Comparison of ENCODE assay signal across 18 cellular contexts in the genomic region with DNA sequence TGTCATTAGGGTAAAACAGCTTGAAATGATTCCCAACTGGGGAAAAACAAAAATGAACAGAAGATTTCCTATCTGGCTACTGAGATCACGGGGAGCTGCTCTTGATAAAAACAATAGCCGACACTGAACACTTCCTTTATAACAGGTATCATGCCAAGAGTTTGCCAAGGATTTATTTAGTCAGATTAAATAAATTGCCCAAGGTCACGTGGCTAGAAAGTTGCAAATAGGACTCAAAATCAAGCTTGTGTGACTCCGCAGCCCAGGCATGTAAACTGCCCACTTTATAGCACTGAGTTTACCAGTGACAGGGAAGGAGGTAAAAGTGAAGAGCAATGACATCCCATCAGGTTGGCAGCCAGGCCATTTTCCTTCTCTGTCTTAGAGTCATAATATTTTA.
DNase-seq lines count a peak whose midpoint lies in the region; ATAC-seq and TF ChIP-seq lines count a peak whose summit lies in the region.
"Had no signal": no experiment of that assay in that cellular context is flagged by ENCODE, and none has a peak within 500 bp of the region (broad histone marks: within the 10 kb centered on the region; RNA-seq: fewer than 3 reads in every experiment).

No MANE protein-coding gene starts in this region.

- ATAC-seq in body of pancreas = peak; percentile 38
- ATAC-seq in mucosa of descending colon = peak; percentile 18
- ATAC-seq in effector memory CD8-positive, alpha-beta T cell (replicated peaks) = no peak

- no peaks in the 10 kb centered on the region for H3K27me3 ChIP-seq in body of pancreas
- peaks cover 0 to 19% (median 0%) of the 10 kb centered on the region in 4 donors for H3K27me3 ChIP-seq in esophagus muscularis mucosa
- no peaks in the 10 kb centered on the region for H3K27me3 ChIP-seq in SK-N-SH (ENCODE audit: insufficient read depth)

- H3K36me3 ChIP-seq in body of pancreas (replicated peaks in 1 of 2; ENCODE audit: insufficient read depth in 1 of 2, low read depth in 2 of 2) = no peaks in the 10 kb centered on the region
- H3K36me3 ChIP-seq in esophagus muscularis mucosa = no peaks in the 10 kb centered on the region
- H3K36me3 ChIP-seq in mucosa of descending colon (ENCODE audit: low read depth) = no peaks in the 10 kb centered on the region
- no peaks in the 10 kb centered on the region for H3K36me3 ChIP-seq in SK-N-SH (replicated peaks in 1 of 2; ENCODE audit: control insufficient read depth in 1 of 2, insufficient read depth in 2 of 2, low read length in 1 of 2)
- H3K36me3 ChIP-seq: HAP-1 had no signal

- POLR2A ChIA-PET in SK-N-SH (lab: Yijun Ruan, JAX) = no interaction called here

- no peaks in the 10 kb centered on the region for H3K36me3 Mint-ChIP-seq in effector memory CD8-positive, alpha-beta T cell (ENCODE audit: insufficient read depth)

- H3K4me3 ChIP-seq in body of pancreas (no peak overlapping the region), esophagus muscularis mucosa (no peak overlapping the region), mucosa of descending colon (no peak overlapping the region), SK-N-SH (ENCODE audit: low read depth in 2 of 2, low read length in 1 of 2) (no peak overlapping the region)
- H3K4me3 ChIP-seq: HAP-1 had no signal

- 15 to 20% methylated on average over 4 of the region's 4 CpGs for WGBS in body of pancreas, 2 donors
- WGBS in esophagus muscularis mucosa = 66% methylated on average over 4 of the region's 4 CpGs
- 48% methylated on average over 4 of the region's 4 CpGs for WGBS in SK-N-SH (ENCODE audit: low lambda C conversion rate)

- H3K4me3 Mint-ChIP-seq in effector memory CD8-positive, alpha-beta T cell = no peak overlapping the region
- H3K4me3 Mint-ChIP-seq: CD4-positive, alpha-beta memory T cell; HFFc6 had no signal

- H2AFZ ChIP-seq in SK-N-SH (ENCODE audit: low read depth) = no peak overlapping the region

- TF ChIP-seq POLR2A in body of pancreas (IDR thresholded peaks at IDR 0.05) (no peak), esophagus muscularis mucosa (IDR thresholded peaks at IDR 0.05; ENCODE audit: low read depth) (no peak)

- no peaks in the 10 kb centered on the region for H4K20me1 ChIP-seq in SK-N-SH (ENCODE audit: insufficient read depth)

- no peak for TF ChIP-seq CTCF in body of pancreas (IDR thresholded peaks at IDR 0.05)
- TF ChIP-seq CTCF in esophagus muscularis mucosa (IDR thresholded peaks at IDR 0.05) = no peak
- no peak for TF ChIP-seq CTCF in mucosa of descending colon (IDR thresholded peaks at IDR 0.05)
- TF ChIP-seq CTCF in SK-N-SH (IDR thresholded peaks at IDR 0.05) = no peak

- H3K4me2 ChIP-seq in SK-N-SH = no peak overlapping the region

- H3K9me3 ChIP-seq in body of pancreas (no peaks in the 10 kb centered on the region), esophagus muscularis mucosa (peaks cover 0 to 10% (median 3%) of the 10 kb centered on the region in 4 donors), mucosa of descending colon (peaks cover 3% of the 10 kb centered on the region), SK-N-SH (0 out of 2 replicates have a peak, but pooled peaks cover 3% of the 10 kb centered on the region)
- H3K9me3 ChIP-seq: HAP-1 had no signal

- H3K9ac ChIP-seq in SK-N-SH = no peak overlapping the region

- peaks cover 0 to 1% of the 10 kb centered on the region in 2 donors for H3K4me1 Mint-ChIP-seq in effector memory CD8-positive, alpha-beta T cell (ENCODE audit: low read depth in 2 of 2)
- H3K4me1 Mint-ChIP-seq: CD4-positive, alpha-beta memory T cell had no signal

- TF ChIP-seq EP300 in esophagus muscularis mucosa (IDR thresholded peaks at IDR 0.05) (no peak), SK-N-SH (IDR thresholded peaks at IDR 0.05; ENCODE audit: borderline replicate concordance in 1 of 2, low read depth in 1 of 2, low read length in 1 of 2) (no peak)

- no peaks in the 10 kb centered on the region for H3K9me2 ChIP-seq in SK-N-SH

- no peaks in the 10 kb centered on the region for H3K79me2 ChIP-seq in SK-N-SH (ENCODE audit: insufficient read depth)

- CTCF ChIA-PET in SK-N-SH (lab: Yijun Ruan, JAX) = interaction anchor here (1.6 kb wide), 1 partner anchor 18 kb away, joined by 5 read pairs; no protein-coding TSS in a partner anchor

- peak; percentile 19 for DNase-seq in M059J (ENCODE audit: low read depth)
- peak in 1 of 4 donors; percentile 11 for DNase-seq in body of pancreas
- DNase-seq in esophagus muscularis mucosa (ENCODE audit: extremely low spot score) = peak; percentile 24
- peak in 1 of 3 donors; percentile 2 for DNase-seq in mucosa of descending colon
- no peak for DNase-seq in NCI-H748 treated with DMSO at 0.1 percent for 48 hours (lab: John Stamatoyannopoulos, UW)
- DNase-seq in effector memory CD8-positive, alpha-beta T cell = no peak
- no peak for DNase-seq in NCI-H69 (lab: John Stamatoyannopoulos, UW)
- DNase-seq in SK-N-SH = no peak
- DNase-seq: C1 segment of cervical spinal cord; Calu3; CD4-positive, alpha-beta memory T cell; COR-L47; DMS53; DMS79 treated with DMSO at 0.1 percent for 48 hours; GF-D8; GOT3; HFFc6 had no signal

- H3K4me1 ChIP-seq in body of pancreas = peaks cover 7% of the 10 kb centered on the region
- no peaks in the 10 kb centered on the region for H3K4me1 ChIP-seq in esophagus muscularis mucosa
- H3K4me1 ChIP-seq in mucosa of descending colon (ENCODE audit: low read depth) = peaks cover 4% of the 10 kb centered on the region
- peaks cover 0 to 10% of the 10 kb centered on the region in 2 experiments; a peak in 1 of 4 replicates for H3K4me1 ChIP-seq in SK-N-SH (ENCODE audit: control insufficient read depth in 1 of 2, insufficient read depth in 2 of 2, low read depth in 1 of 2, low read length in 1 of 2)
- H3K4me1 ChIP-seq: HAP-1 had no signal

- H3F3A ChIP-seq in SK-N-SH (replicated peaks; ENCODE audit: insufficient read depth) = no peaks in the 10 kb centered on the region

- intact Hi-C loops in body of pancreas (cut with DNase I) (no loop called here), esophagus muscularis mucosa (cut with DNase I) (no loop called here), mucosa of descending colon (cut with DNase I, micrococcal nuclease) (no loop called here)

- no peak overlapping the region for H3K27ac Mint-ChIP-seq in effector memory CD8-positive, alpha-beta T cell
- H3K27ac Mint-ChIP-seq: CD4-positive, alpha-beta memory T cell; HFFc6 had no signal

- no peak overlapping the region for H3K27ac ChIP-seq in body of pancreas
- no peak overlapping the region for H3K27ac ChIP-seq in esophagus muscularis mucosa (replicated peaks in 1 of 4)
- no peak overlapping the region for H3K27ac ChIP-seq in SK-N-SH (ENCODE audit: low read depth in 2 of 2, low read length in 1 of 2)

- H3K9me3 Mint-ChIP-seq in effector memory CD8-positive, alpha-beta T cell = peaks cover 0 to 7% of the 10 kb centered on the region in 2 donors

- no peak for TF ChIP-seq RAD21 in SK-N-SH (IDR thresholded peaks at IDR 0.05; ENCODE audit: low read length)

- peaks cover 51 to 60% of the 10 kb centered on the region in 2 donors for H3K27me3 Mint-ChIP-seq in effector memory CD8-positive, alpha-beta T cell

TF ChIP-seq in SK-N-SH, 30 proteins besides CTCF, POLR2A, EP300 and RAD21 (continues in another document):
- TF ChIP-seq CHD2 (IDR thresholded peaks at IDR 0.05; ENCODE audit: low read length, partially characterized antibody) (no peak), GATA2 (CRISPR knock-in tag; IDR thresholded peaks at IDR 0.05) (no peak), SMC3 (IDR thresholded peaks at IDR 0.05; ENCODE audit: low read depth, low read length) (no peak), REST (IDR thresholded peaks at IDR 0.05; ENCODE audit: low read depth, low read length) (no peak), RCOR1 (IDR thresholded peaks at IDR 0.05; ENCODE audit: low read length) (no peak), YY1 (IDR thresholded peaks at IDR 0.05; ENCODE audit: low read depth) (no peak), FOXJ3 (CRISPR knock-in tag; IDR thresholded peaks at IDR 0.05) (no peak), TCF12 (IDR thresholded peaks at IDR 0.05) (no peak), SIN3A (IDR thresholded peaks at IDR 0.05; ENCODE audit: borderline replicate concordance, low read depth, low read length) (no peak)

Comparison
In these comparisons a context has a peak if more than half of its experiments do, and no peak if none do; other contexts are left out.
1. DNase-seq: peak in M059J (single experiment) and esophagus muscularis mucosa (single experiment); none in NCI-H748 treated with DMSO at 0.1 percent for 48 hours (single experiment), effector memory CD8-positive, alpha-beta T cell (0 of 3), NCI-H69 (single experiment) and SK-N-SH (single experiment).